Comparison of ENCODE assay signal across 18 cellular contexts in the genomic region with DNA sequence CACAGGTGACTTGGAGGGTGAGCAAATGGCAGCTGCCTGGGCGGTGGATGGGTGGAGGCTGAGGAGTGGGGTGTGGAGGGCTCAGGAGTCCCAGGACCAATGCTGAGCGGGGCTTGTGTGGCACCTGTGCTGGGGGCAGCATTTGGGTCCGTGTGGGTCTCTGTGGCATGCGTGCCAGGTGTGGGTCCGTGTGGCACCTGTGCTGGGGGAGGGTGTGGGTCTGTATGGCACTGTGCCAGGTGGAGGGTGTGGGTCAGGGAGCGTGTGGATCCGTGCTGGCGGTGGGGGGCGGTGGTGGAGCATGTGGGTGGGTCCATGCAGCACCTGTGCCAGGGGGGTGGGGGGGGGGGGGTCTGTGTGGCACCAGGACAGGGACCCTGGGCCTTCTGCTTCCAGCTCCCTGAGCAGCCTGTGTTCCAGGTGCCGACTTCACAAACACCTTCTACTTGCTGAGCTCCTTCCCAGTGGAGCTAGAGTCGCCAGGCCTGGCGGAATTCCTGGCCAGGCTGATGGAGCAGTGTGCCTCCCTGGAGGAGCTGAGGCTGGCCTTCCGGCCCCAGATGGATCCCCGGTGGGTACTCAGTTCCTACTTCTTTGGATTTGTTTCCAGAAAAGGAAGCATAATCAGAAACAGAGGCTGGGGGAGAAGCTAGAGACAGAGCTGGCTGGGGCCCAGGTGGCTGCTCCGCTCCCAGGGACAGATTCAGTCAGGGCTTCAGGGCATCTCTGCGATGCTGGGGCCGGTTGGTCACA. TPM values are rescaled to one million over a fixed set of nuclear protein-coding genes. Genes with fewer than 3 reads are reported as not detected.
DNase-seq lines count a peak whose midpoint lies in the region; ATAC-seq and TF ChIP-seq lines count a peak whose summit lies in the region.
"Had no signal": no experiment of that assay in that cellular context is flagged by ENCODE, and none has a peak within 500 bp of the region (broad histone marks: within the 10 kb centered on the region; RNA-seq: fewer than 3 reads in every experiment).

No MANE protein-coding gene starts in this region.

- no peaks in the 10 kb centered on the region for H3K27me3 ChIP-seq in OCI-LY1 (ENCODE audit: insufficient read depth, low read length)
- no peaks in the 10 kb centered on the region for H3K27me3 ChIP-seq in neural progenitor cell
- H3K27me3 ChIP-seq: breast epithelium, Peyer's patch had no signal

- no peak overlapping the region for H3K9ac ChIP-seq in OCI-LY1 (ENCODE audit: low read length)
- no peak overlapping the region for H3K9ac ChIP-seq in neural progenitor cell

- no peaks in the 10 kb centered on the region for H3K9me2 ChIP-seq in OCI-LY1 (ENCODE audit: low read depth, low read length)

- no peaks in the 10 kb centered on the region for H3F3A ChIP-seq in OCI-LY1 (ENCODE audit: insufficient read depth, low read length)
- H3F3A ChIP-seq in neural progenitor cell (ENCODE audit: low read depth): peaks cover 4% of the 10 kb centered on the region

- peak overlapping the region; percentile 26 for H3K27ac ChIP-seq in OCI-LY1 (ENCODE audit: low read depth, low read length, poor library complexity, severe bottlenecking)
- no peak overlapping the region for H3K27ac ChIP-seq in neural progenitor cell
- H3K27ac ChIP-seq: Peyer's patch had no signal

- H3K36me3 ChIP-seq in OCI-LY1 (ENCODE audit: insufficient read depth, low read length): peaks cover 97% of the 10 kb centered on the region
- no peaks in the 10 kb centered on the region for H3K36me3 ChIP-seq in neural progenitor cell

- H3K27me3 Mint-ChIP-seq in neural progenitor cell (ENCODE audit: insufficient read depth, low read depth): peaks cover 2% of the 10 kb centered on the region
- H3K27me3 Mint-ChIP-seq: activated naive CD8-positive, alpha-beta T cell; naive thymus-derived CD8-positive, alpha-beta T cell; progenitor cell of endocrine pancreas had no signal

- no peak overlapping the region for H3K27ac Mint-ChIP-seq in neural progenitor cell
- H3K27ac Mint-ChIP-seq: progenitor cell of endocrine pancreas had no signal

- H4K20me1 ChIP-seq in OCI-LY1 (ENCODE audit: insufficient read depth, low read length) (no peaks in the 10 kb centered on the region), neural progenitor cell (ENCODE audit: low read depth) (no peaks in the 10 kb centered on the region)

- H3K4me2 ChIP-seq in OCI-LY1 (ENCODE audit: low read length): no peak overlapping the region
- H3K4me2 ChIP-seq in neural progenitor cell: no peak overlapping the region
- H3K4me2 ChIP-seq: smooth muscle cell had no signal

- TF ChIP-seq CTCF in OCI-LY1 (IDR thresholded peaks at IDR 0.05; ENCODE audit: low read length) (no peak), neural progenitor cell (IDR thresholded peaks at IDR 0.05) (no peak)

- H3K4me1 Mint-ChIP-seq in neural progenitor cell: no peaks in the 10 kb centered on the region

- no peak overlapping the region for H3K4me3 Mint-ChIP-seq in neural progenitor cell
- H3K4me3 Mint-ChIP-seq: activated naive CD8-positive, alpha-beta T cell had no signal

- H3K4me3 ChIP-seq in OCI-LY1 (ENCODE audit: low read depth, low read length, poor library complexity, severe bottlenecking) (no peak overlapping the region), neural progenitor cell (no peak overlapping the region)
- H3K4me3 ChIP-seq: breast epithelium, Peyer's patch, smooth muscle cell had no signal

- ATAC-seq in left lobe of liver: no peak
- no peak for ATAC-seq in GM21381 (IDR thresholded peaks at IDR 0.05; ENCODE audit: unreplicated experiment)
- ATAC-seq: naive thymus-derived CD8-positive, alpha-beta T cell; SK-N-SH treated with all-trans-retinoic acid at 6 μM for 48 hours had no signal

- H3K9me3 ChIP-seq in OCI-LY1 (ENCODE audit: low read length) (no peaks in the 10 kb centered on the region), neural progenitor cell (ENCODE audit: low read depth) (no peaks in the 10 kb centered on the region)
- H3K9me3 ChIP-seq: breast epithelium, Peyer's patch had no signal

- H3K4me1 ChIP-seq in OCI-LY1 (ENCODE audit: insufficient read depth, low read length, severe bottlenecking) (no peaks in the 10 kb centered on the region), neural progenitor cell (no peaks in the 10 kb centered on the region)
- H3K4me1 ChIP-seq: breast epithelium had no signal

- no peak overlapping the region for H2AFZ ChIP-seq in OCI-LY1 (ENCODE audit: low read length)
- H2AFZ ChIP-seq in neural progenitor cell (replicated peaks): no peak overlapping the region

- H3K36me3 Mint-ChIP-seq in neural progenitor cell: peaks cover 29% of the 10 kb centered on the region

- H3K79me2 ChIP-seq in OCI-LY1 (ENCODE audit: insufficient read depth, low read length) (peaks cover 7% of the 10 kb centered on the region), neural progenitor cell (ENCODE audit: low read depth) (peaks cover 13% of the 10 kb centered on the region)

- DNase-seq in COLO668 (lab: John Stamatoyannopoulos, UW; ENCODE audit: unreplicated experiment) (peak; percentile 19), left lobe of liver (ENCODE audit: low spot score) (peak; percentile 58), neural progenitor cell (ENCODE audit: low spot score) (no peak)
- DNase-seq: activated CD4-positive, alpha-beta T cell treated with anti-CD3 and anti-CD28 coated beads for 48 hours; activated T-cell treated with anti-CD3 and anti-CD28 coated beads, Interleukin-2, amount 50 U/mL, for 1 hour; mammary epithelial cell; NCI-H146; Peyer's patch; stimulated activated CD4-positive, alpha-beta T cell treated with anti-CD3 and anti-CD28 coated beads, Interleukin-4, amount 100 ng/mL, for 4 hours; stimulated activated CD8-positive, alpha-beta memory T cell treated with anti-CD3 and anti-CD28 coated beads, Interleukin-4, amount 100 ng/mL, for 48 hours had no signal

- no peaks in the 10 kb centered on the region for H3K9me3 Mint-ChIP-seq in neural progenitor cell
- H3K9me3 Mint-ChIP-seq: naive thymus-derived CD8-positive, alpha-beta T cell had no signal

RNA-seq across cellular contexts. Expression of a gene that starts 14.7 kb away (rescaled TPM):
- total RNA-seq in left lobe of liver (85.2 TPM), neural progenitor cell (ENCODE audit: low replicate concordance) (7.6 and 20.8 TPM in 2 replicates)

RNA-seq across cellular contexts. Expression of a gene that starts 29.4 kb away (rescaled TPM):
- total RNA-seq in left lobe of liver (21.3 TPM), neural progenitor cell (ENCODE audit: low replicate concordance) (16.9 and 44.6 TPM in 2 replicates)

RNA-seq across cellular contexts. Expression of a gene that starts 29.8 kb away (rescaled TPM):
- 25.9 TPM for total RNA-seq in left lobe of liver
- 15.4 and 37.4 TPM in 2 replicates for total RNA-seq in neural progenitor cell (ENCODE audit: low replicate concordance)

RNA-seq across cellular contexts. Expression of a gene that starts 35.6 kb away (rescaled TPM):
- 33.3 TPM for total RNA-seq in left lobe of liver
- total RNA-seq in neural progenitor cell (ENCODE audit: low replicate concordance): 5.4 and 27.6 TPM in 2 replicates

RNA-seq across cellular contexts. Expression of a gene that starts 44.9 kb away (rescaled TPM):
- total RNA-seq in left lobe of liver (10.6 TPM), neural progenitor cell (ENCODE audit: low replicate concordance) (0.88 and 1.9 TPM in 2 replicates)
